Comparison of ENCODE assay signal across 8 cellular contexts in genomic region chr18:58493516-58494253, GRCh38.
DNase-seq lines count a peak whose midpoint lies in the region; ATAC-seq and TF ChIP-seq lines count a peak whose summit lies in the region.

No MANE protein-coding gene starts in this region.

- peak; percentile 98 for ATAC-seq in T-helper 17 cell
- ATAC-seq in right cardiac atrium, result peak; percentile 88 to 89
- ATAC-seq in sciatic nerve, result peak; percentile 92
- ATAC-seq in GM21737 (IDR thresholded peaks at IDR 0.05; ENCODE audit: unreplicated experiment), result no peak

- H4K20me1 ChIP-seq in DOHH2 (ENCODE audit: control insufficient read depth, insufficient read depth, low read depth, low read length), result no peaks in the 10 kb centered on the region

- H3K27me3 ChIP-seq in DOHH2 (ENCODE audit: control insufficient read depth, low read length), result peaks cover 38% of the 10 kb centered on the region
- H3K27me3 ChIP-seq in right cardiac atrium (ENCODE audit: control insufficient read depth, insufficient read depth), result no peaks in the 10 kb centered on the region

- POLR2A ChIA-PET in HEK293T (lab: Yijun Ruan, JAX), result no interaction called here

- H3K27ac ChIP-seq in DOHH2 (ENCODE audit: low read depth, low read length), result no peak overlapping the region
- peak overlapping the region; percentile 68 for H3K27ac ChIP-seq in right cardiac atrium (ENCODE audit: low read length)

- H3K4me3 ChIP-seq in DOHH2 (ENCODE audit: low read length) (no peak overlapping the region), right cardiac atrium (ENCODE audit: low read length) (no peak overlapping the region)

- peak; percentile 66 for DNase-seq in HEK293T (ENCODE audit: extremely low spot score)
- peak; percentile 12 for DNase-seq in NCI-H1436 treated with DMSO at 0.1 percent for 48 hours (lab: John Stamatoyannopoulos, UW)
- peak; percentile 27 to 57 (median 39) for DNase-seq in T-helper 17 cell
- peak; percentile 61 for DNase-seq in amniotic epithelial cell (ENCODE audit: low read depth)
- DNase-seq in right cardiac atrium, result peak; percentile 68 to 86 (median 83)
- DNase-seq in sciatic nerve (ENCODE audit: low spot score), result peak; percentile 88

- no peaks in the 10 kb centered on the region for H3K79me2 ChIP-seq in DOHH2 (ENCODE audit: control insufficient read depth, low read length)

- no peaks in the 10 kb centered on the region for H3K36me3 ChIP-seq in DOHH2 (ENCODE audit: control insufficient read depth, low read length)

- H3K4me2 ChIP-seq in DOHH2 (ENCODE audit: low read length), result no peak overlapping the region

- CTCF ChIA-PET in HEK293T (lab: Yijun Ruan, JAX), result no interaction called here

- H3F3A ChIP-seq in DOHH2 (ENCODE audit: control insufficient read depth, insufficient read depth), result no peaks in the 10 kb centered on the region

- H3K4me1 Mint-ChIP-seq in T-helper 17 cell, result peaks cover 16% of the 10 kb centered on the region

- peak overlapping the region; percentile 29 for H3K27ac Mint-ChIP-seq in T-helper 17 cell

- no peak overlapping the region for H3K4me3 Mint-ChIP-seq in T-helper 17 cell

- H3K9me3 ChIP-seq in DOHH2 (ENCODE audit: control insufficient read depth, insufficient read depth, low read length) (no peaks in the 10 kb centered on the region), T-helper 17 cell (ENCODE audit: control insufficient read depth, low read length, poor library complexity, severe bottlenecking) (no peaks in the 10 kb centered on the region), right cardiac atrium (ENCODE audit: control insufficient read depth, low read length) (no peaks in the 10 kb centered on the region)

- TF ChIP-seq CTCF in DOHH2 (IDR thresholded peaks at IDR 0.05; ENCODE audit: low read depth, low read length, poor library complexity, severe bottlenecking), result peak; percentile 94

- H3K4me1 ChIP-seq in DOHH2 (ENCODE audit: control insufficient read depth, low read length), result no peaks in the 10 kb centered on the region
- H3K4me1 ChIP-seq in right cardiac atrium (ENCODE audit: control insufficient read depth, insufficient read depth, low read length), result peaks cover 10% of the 10 kb centered on the region

- peaks cover 4% of the 10 kb centered on the region for H3K36me3 Mint-ChIP-seq in T-helper 17 cell (ENCODE audit: low read depth)

- H3K27me3 Mint-ChIP-seq in T-helper 17 cell, result peaks cover 61% of the 10 kb centered on the region

- intact Hi-C loops in right cardiac atrium (cut with DNase I) (loop anchor here (5.0 to 10.0 kb wide), 3 partner anchors 89 to 299 kb away; no protein-coding TSS in a partner anchor), sciatic nerve (cut with DNase I) (no loop called here)

- WGBS in right cardiac atrium, result 10% methylated on average over 18 of the region's 18 CpGs

- H3K9me2 ChIP-seq in DOHH2 (replicated peaks; ENCODE audit: control insufficient read depth, low read length), result no peaks in the 10 kb centered on the region

TF ChIP-seq in HEK293T, 16 proteins besides CTCF, POLR2A, EP300 and RAD21:
- no peak for TF ChIP-seq LEF1 (IDR thresholded peaks at IDR 0.05; ENCODE audit: borderline replicate concordance)

Comparison
In these comparisons a context has a peak if more than half of its experiments do, and no peak if none do; other contexts are left out.
1. DNase-seq: peak in every context shown above with its lines; median percentile 88 in sciatic nerve; 83 in right cardiac atrium; 66 in HEK293T; 61 in amniotic epithelial cell; 39 in T-helper 17 cell; 12 in NCI-H1436 treated with DMSO at 0.1 percent for 48 hours.